In the genomic region with DNA sequence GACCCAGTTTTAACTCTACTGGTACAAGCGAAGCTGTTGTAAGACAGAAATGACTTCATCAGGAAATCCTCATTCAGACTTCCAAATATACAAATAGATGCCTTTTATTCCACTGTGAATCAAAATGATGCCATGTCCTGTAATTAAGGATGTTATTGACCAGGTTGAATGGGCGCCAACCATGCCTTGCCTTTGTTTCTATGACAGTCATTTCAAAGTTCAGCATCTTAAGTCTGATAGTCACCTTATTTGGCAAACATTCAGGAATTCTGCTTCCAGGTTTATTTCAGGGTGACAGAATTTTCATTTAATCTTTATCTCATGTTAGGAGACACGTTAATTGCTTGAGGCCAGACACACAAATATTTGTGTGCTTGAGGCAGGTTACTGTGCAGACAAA, we compare ENCODE assay signal across 20 cellular contexts.
DNase-seq lines count a peak whose midpoint lies in the region; ATAC-seq, FAIRE-seq and TF ChIP-seq lines count a peak whose summit lies in the region.
"Had no signal": no experiment of that assay in that cellular context is flagged by ENCODE, and none has a peak within 500 bp of the region (broad histone marks: within the 10 kb centered on the region; RNA-seq: fewer than 3 reads in every experiment).

No MANE protein-coding gene starts in this region.

- H3K4me3 ChIP-seq in cardiac muscle cell (no peak overlapping the region), right cardiac atrium (ENCODE audit: low read length) (no peak overlapping the region), astrocyte (ENCODE audit: insufficient read depth, low read depth, low read length) (no peak overlapping the region)
- H3K4me3 ChIP-seq: Peyer's patch, right atrium auricular region had no signal

- no peak overlapping the region for H3K4me3 Mint-ChIP-seq in astrocyte (ENCODE audit: unreplicated experiment)
- H3K4me3 Mint-ChIP-seq: naive thymus-derived CD8-positive, alpha-beta T cell; stimulated activated effector memory CD8-positive, alpha-beta T cell treated with anti-CD3 and anti-CD28 coated beads, Interleukin-12 subunit alpha, Interleukin-12 subunit beta, amount 100 ng/mL, for 72 hours; T-helper 17 cell had no signal

- FAIRE-seq in astrocyte (lab: Jason Lieb, UNC) = peak; percentile 39
- FAIRE-seq: H1 had no signal

- H3K4me1 ChIP-seq in cardiac muscle cell (ENCODE audit: low read depth) = peaks cover 31% of the 10 kb centered on the region
- H3K4me1 ChIP-seq in right cardiac atrium (ENCODE audit: control insufficient read depth, insufficient read depth, low read length) = peaks cover 11% of the 10 kb centered on the region
- H3K4me1 ChIP-seq in astrocyte (ENCODE audit: insufficient read depth, low read length) = peaks cover 28% of the 10 kb centered on the region

- H3K9me3 Mint-ChIP-seq in astrocyte (ENCODE audit: unreplicated experiment) = no peaks in the 10 kb centered on the region
- H3K9me3 Mint-ChIP-seq: activated naive CD4-positive, alpha-beta T cell treated with anti-CD3 and anti-CD28 coated beads, Interleukin-2, amount 50 U/mL, for 72 hours had no signal

- no peaks in the 10 kb centered on the region for H3K36me3 Mint-ChIP-seq in astrocyte (ENCODE audit: low read depth, unreplicated experiment)
- H3K36me3 Mint-ChIP-seq: activated naive CD4-positive, alpha-beta T cell treated with anti-CD3 and anti-CD28 coated beads, Interleukin-2, amount 50 U/mL, for 72 hours; naive thymus-derived CD8-positive, alpha-beta T cell; stimulated activated effector memory CD8-positive, alpha-beta T cell treated with anti-CD3 and anti-CD28 coated beads, Interleukin-12 subunit alpha, Interleukin-12 subunit beta, amount 100 ng/mL, for 72 hours had no signal

- no peak overlapping the region for H2AFZ ChIP-seq in astrocyte (ENCODE audit: low read depth, low read length)

- H3K4me1 Mint-ChIP-seq in astrocyte (ENCODE audit: low read depth, unreplicated experiment) = peaks cover 60% of the 10 kb centered on the region
- H3K4me1 Mint-ChIP-seq: naive thymus-derived CD8-positive, alpha-beta T cell; stimulated activated effector memory CD8-positive, alpha-beta T cell treated with anti-CD3 and anti-CD28 coated beads, Interleukin-12 subunit alpha, Interleukin-12 subunit beta, amount 100 ng/mL, for 72 hours; T-helper 17 cell had no signal

- H3K27me3 ChIP-seq in cardiac muscle cell (no peaks in the 10 kb centered on the region), right cardiac atrium (ENCODE audit: control insufficient read depth, insufficient read depth) (no peaks in the 10 kb centered on the region), astrocyte (ENCODE audit: insufficient read depth, low read length) (peaks cover 10% of the 10 kb centered on the region)
- H3K27me3 ChIP-seq: Peyer's patch, right atrium auricular region had no signal

- no peaks in the 10 kb centered on the region for H3K79me2 ChIP-seq in astrocyte (ENCODE audit: insufficient read depth, low read length)

- DNase-seq in cardiac muscle cell (ENCODE audit: low read depth in 1 of 2, low spot score in 1 of 2) (no peak), right cardiac atrium (no peak), astrocyte (ENCODE audit: low read depth) (no peak), kidney tubule cell (ENCODE audit: low spot score) (peak; percentile 93), putamen (ENCODE audit: low spot score) (no peak), iPS-NIHi7 (ENCODE audit: extremely low spot score) (no peak), UCSD-AML1 (lab: John Stamatoyannopoulos, UW; ENCODE audit: unreplicated experiment) (no peak)
- no peak for DNase-seq in activated T-cell treated with anti-CD3 and anti-CD28 coated beads, Interleukin-2, amount 50 U/mL, for 1 hour
- DNase-seq: cerebellar nuclear complex; naive thymus-derived CD8-positive, alpha-beta T cell; NCI-H1436 treated with DMSO at 0.1 percent for 48 hours; NCI-H510A treated with DMSO at 0.1 percent for 48 hours; Peyer's patch; stimulated activated CD4-positive, alpha-beta T cell treated with anti-CD3 and anti-CD28 coated beads, Interleukin-4, amount 100 ng/mL, for 24 hours; T-helper 17 cell had no signal

- H3K27me3 Mint-ChIP-seq in astrocyte (ENCODE audit: low read depth, unreplicated experiment) = no peaks in the 10 kb centered on the region
- H3K27me3 Mint-ChIP-seq: T-helper 17 cell had no signal

- no peak for ATAC-seq in right cardiac atrium
- ATAC-seq: left lobe of liver; naive thymus-derived CD8-positive, alpha-beta T cell; T-helper 17 cell had no signal

- H3K27ac Mint-ChIP-seq in astrocyte (ENCODE audit: unreplicated experiment) = peak overlapping the region; percentile 60
- H3K27ac Mint-ChIP-seq: activated naive CD4-positive, alpha-beta T cell treated with anti-CD3 and anti-CD28 coated beads, Interleukin-2, amount 50 U/mL, for 72 hours; naive thymus-derived CD8-positive, alpha-beta T cell; stimulated activated effector memory CD8-positive, alpha-beta T cell treated with anti-CD3 and anti-CD28 coated beads, Interleukin-12 subunit alpha, Interleukin-12 subunit beta, amount 100 ng/mL, for 72 hours; T-helper 17 cell had no signal

- H4K20me1 ChIP-seq in astrocyte (ENCODE audit: insufficient read depth, low read length) = no peaks in the 10 kb centered on the region

- H3K36me3 ChIP-seq in cardiac muscle cell (no peaks in the 10 kb centered on the region), astrocyte (ENCODE audit: insufficient read depth, low read length) (no peaks in the 10 kb centered on the region)
- H3K36me3 ChIP-seq: Peyer's patch, right atrium auricular region had no signal

- H3K9me3 ChIP-seq in cardiac muscle cell (ENCODE audit: low read depth) (no peaks in the 10 kb centered on the region), right cardiac atrium (ENCODE audit: control insufficient read depth, low read length) (no peaks in the 10 kb centered on the region), astrocyte (ENCODE audit: insufficient read depth, low read depth, low read length) (no peaks in the 10 kb centered on the region)
- H3K9me3 ChIP-seq: Peyer's patch, right atrium auricular region had no signal

- 57% methylated on average over 3 of the region's 3 CpGs for WGBS in right cardiac atrium

- intact Hi-C loops in right cardiac atrium (cut with DNase I) = loop anchor here in 1 of 4 donors (10.0 kb wide), 1 partner anchor 62 kb away; no protein-coding TSS in a partner anchor

- peak overlapping the region; percentile 48 for H3K9ac ChIP-seq in astrocyte (ENCODE audit: low read length)

- TF ChIP-seq CTCF in cardiac muscle cell (IDR thresholded peaks at IDR 0.05; ENCODE audit: low read depth, low read length) (no peak), astrocyte (IDR thresholded peaks at IDR 0.05; ENCODE audit: insufficient read depth, low read depth, low read length) (no peak)

- H3K4me2 ChIP-seq in astrocyte (ENCODE audit: low read length) = peak overlapping the region; percentile 66

- H3K27ac ChIP-seq in cardiac muscle cell (peak overlapping the region; percentile 89), right cardiac atrium (ENCODE audit: low read length) (no peak overlapping the region), astrocyte (ENCODE audit: low read depth, low read length) (peak overlapping the region; percentile 84)
